ENCODE assay signal across 16 cellular contexts in genomic region chr5:157546456-157547100, GRCh38. TPM values are rescaled to one million over a fixed set of nuclear protein-coding genes. Genes with fewer than 3 reads are reported as not detected.
DNase-seq lines count a peak whose midpoint lies in the region; ATAC-seq, FAIRE-seq and TF ChIP-seq lines count a peak whose summit lies in the region.
"Had no signal": no experiment of that assay in that cellular context is flagged by ENCODE, and none has a peak within 500 bp of the region (broad histone marks: within the 10 kb centered on the region; RNA-seq: fewer than 3 reads in every experiment).

No MANE protein-coding gene starts in this region.

- H3K79me1 ChIP-seq in mesenchymal stem cell (replicated peaks; ENCODE audit: low read length, poor library complexity, severe bottlenecking) = peaks cover 2% of the 10 kb centered on the region

- no peak overlapping the region for H3K14ac ChIP-seq in mesenchymal stem cell (ENCODE audit: low read length in 2 of 2)

- H2AFZ ChIP-seq in mesenchymal stem cell (ENCODE audit: low read depth, low read length) = no peak overlapping the region

- peak in 1 of 2 donors; percentile 55 for TF ChIP-seq EP300 in tibial nerve (IDR thresholded peaks at IDR 0.05)

- no peak for FAIRE-seq in kidney (lab: Jason Lieb, UNC)
- FAIRE-seq: endothelial cell of umbilical vein had no signal

- H3K4me3 Mint-ChIP-seq in activated T-cell treated with anti-CD3 and anti-CD28 coated beads, Interleukin-2, amount 50 U/mL, for 72 hours = peak overlapping the region; percentile 32 to 74
- no peak overlapping the region for H3K4me3 Mint-ChIP-seq in brain

- H3K4me1 Mint-ChIP-seq in activated T-cell treated with anti-CD3 and anti-CD28 coated beads, Interleukin-2, amount 50 U/mL, for 72 hours (ENCODE audit: low read depth) = peaks cover 85% of the 10 kb centered on the region
- H3K4me1 Mint-ChIP-seq in brain = peaks cover 54% of the 10 kb centered on the region

- no peak for TF ChIP-seq CTCF in brain (conservative IDR thresholded peaks at IDR 0.05)
- no peak for TF ChIP-seq CTCF in tibial nerve (IDR thresholded peaks at IDR 0.05)
- no peak for TF ChIP-seq CTCF in kidney (IDR thresholded peaks at IDR 0.05; ENCODE audit: borderline replicate concordance, extremely low read depth, insufficient read depth)

- H4K91ac ChIP-seq in mesenchymal stem cell (ENCODE audit: low read length) = no peak overlapping the region

- H3K27ac ChIP-seq in mesenchymal stem cell (ENCODE audit: low read length, poor library complexity, severe bottlenecking) (no peak overlapping the region), tibial nerve (peak overlapping the region; percentile 21 to 62 (median 40)), kidney (ENCODE audit: low read depth in 2 of 2, low read length in 2 of 2) (no peak overlapping the region)
- H3K27ac ChIP-seq: HL-60 had no signal

- peaks cover 8 to 12% of the 10 kb centered on the region in 2 donors for H3K36me3 Mint-ChIP-seq in activated T-cell treated with anti-CD3 and anti-CD28 coated beads, Interleukin-2, amount 50 U/mL, for 72 hours (ENCODE audit: insufficient read depth in 2 of 2)
- peaks cover 29% of the 10 kb centered on the region for H3K36me3 Mint-ChIP-seq in brain

- H3K9me3 Mint-ChIP-seq in activated T-cell treated with anti-CD3 and anti-CD28 coated beads, Interleukin-2, amount 50 U/mL, for 72 hours = no peaks in the 10 kb centered on the region
- peaks cover 0 to 2% (median 0%) of the 10 kb centered on the region in 5 experiments for H3K9me3 Mint-ChIP-seq in brain

- H2BK5ac ChIP-seq in mesenchymal stem cell (ENCODE audit: low read depth, low read length, poor library complexity, severe bottlenecking) = no peak overlapping the region

- H3K9me3 ChIP-seq in mesenchymal stem cell (ENCODE audit: control insufficient read depth, low read length) = no peaks in the 10 kb centered on the region
- no peaks in the 10 kb centered on the region for H3K9me3 ChIP-seq in tibial nerve
- no peaks in the 10 kb centered on the region for H3K9me3 ChIP-seq in kidney (ENCODE audit: control insufficient read depth in 1 of 2, low read length in 2 of 2)
- H3K9me3 ChIP-seq: adrenal gland had no signal

- peak overlapping the region; percentile 12 for H3K9ac ChIP-seq in mesenchymal stem cell (ENCODE audit: low read length)
- H3K9ac ChIP-seq in kidney (ENCODE audit: low read length in 2 of 2) = no peak overlapping the region

- H3K4me3 ChIP-seq in mesenchymal stem cell (ENCODE audit: insufficient read depth in 1 of 2, low read depth in 1 of 2, low read length in 2 of 2) (peak overlapping the region in 1 of 2 experiments; percentile 5), tibial nerve (no peak overlapping the region), kidney (ENCODE audit: low read length in 2 of 2) (no peak overlapping the region)
- H3K4me3 ChIP-seq: adrenal gland had no signal

- H3K27me3 Mint-ChIP-seq in activated T-cell treated with anti-CD3 and anti-CD28 coated beads, Interleukin-2, amount 50 U/mL, for 72 hours (ENCODE audit: low read depth) = no peaks in the 10 kb centered on the region
- no peaks in the 10 kb centered on the region for H3K27me3 Mint-ChIP-seq in brain

- no peak overlapping the region for H2BK15ac ChIP-seq in mesenchymal stem cell (ENCODE audit: low read depth, poor library complexity, severe bottlenecking)

- 90% methylated on average over 6 of the region's 6 CpGs for WGBS in mesenchymal stem cell
- WGBS in tibial nerve, 2 donors = 23 to 33% methylated on average over 6 of the region's 6 CpGs

- no peak overlapping the region for H2BK120ac ChIP-seq in mesenchymal stem cell (ENCODE audit: low read depth, low read length)

- no peak overlapping the region for H2BK12ac ChIP-seq in mesenchymal stem cell (ENCODE audit: low read length in 2 of 2)

- intact Hi-C loops in kidney (cut with DNase I) = no loop called here

- TF ChIP-seq POLR2A in tibial nerve (IDR thresholded peaks at IDR 0.05) = no peak

- peak overlapping the region; percentile 27 for H3K27ac Mint-ChIP-seq in activated T-cell treated with anti-CD3 and anti-CD28 coated beads, Interleukin-2, amount 50 U/mL, for 72 hours
- H3K27ac Mint-ChIP-seq in brain = peak overlapping the region in 4 of 5 experiments; percentile 12 to 83 (median 54)

- H3K27me3 ChIP-seq in mesenchymal stem cell (ENCODE audit: control insufficient read depth in 1 of 2, insufficient read depth in 1 of 2, low read length in 2 of 2) (no peaks in the 10 kb centered on the region), tibial nerve (no peaks in the 10 kb centered on the region)
- H3K27me3 ChIP-seq: adrenal gland had no signal

- DNase-seq in activated T-cell treated with anti-CD3 and anti-CD28 coated beads, Interleukin-2, amount 50 U/mL, for 72 hours = no peak
- DNase-seq in activated T-cell treated with anti-CD3 and anti-CD28 coated beads, Interleukin-2, amount 50 U/mL, for 48 hours = no peak
- DNase-seq in mesenchymal stem cell (peak; percentile 34), tibial nerve (ENCODE audit: low spot score in 2 of 2) (no peak), kidney (no peak), NCI-H345 (lab: John Stamatoyannopoulos, UW) (no peak)
- DNase-seq: activated CD4-positive, alpha-beta T cell treated with anti-CD3 and anti-CD28 coated beads for 1 hour; NCI-H510A; occipital lobe; SHP77 treated with DMSO at 0.1 percent for 48 hours; stimulated activated CD4-positive, alpha-beta T cell treated with anti-CD3 and anti-CD28 coated beads, Interleukin-4, amount 100 ng/mL, for 24 hours had no signal

- H3K36me3 ChIP-seq in mesenchymal stem cell (ENCODE audit: control insufficient read depth in 1 of 2, insufficient read depth in 2 of 2, low read depth in 1 of 2, low read length in 2 of 2) (peaks cover 0 to 11% of the 10 kb centered on the region in 2 experiments), tibial nerve (no peaks in the 10 kb centered on the region), kidney (ENCODE audit: control insufficient read depth in 1 of 2, insufficient read depth in 2 of 2, low read length in 2 of 2) (no peaks in the 10 kb centered on the region)
- H3K36me3 ChIP-seq: adrenal gland had no signal

- H3K4ac ChIP-seq in mesenchymal stem cell (ENCODE audit: low read depth in 1 of 2, low read length in 2 of 2) = no peak overlapping the region

- H3K4me2 ChIP-seq in mesenchymal stem cell (ENCODE audit: low read length, poor library complexity, severe bottlenecking) = no peak overlapping the region

- ATAC-seq in activated T-cell treated with anti-CD3 and anti-CD28 coated beads, Interleukin-2, amount 50 U/mL, for 72 hours (replicated peaks in 1 of 2) = no peak
- ATAC-seq in GM21786 (IDR thresholded peaks at IDR 0.05; ENCODE audit: unreplicated experiment) = no peak

- peaks cover 14% of the 10 kb centered on the region for H3K4me1 ChIP-seq in mesenchymal stem cell (ENCODE audit: control insufficient read depth, insufficient read depth, low read depth, low read length)
- H3K4me1 ChIP-seq in tibial nerve = peaks cover 0 to 80% (median 43%) of the 10 kb centered on the region in 4 donors
- peaks cover 9 to 10% of the 10 kb centered on the region in 2 donors for H3K4me1 ChIP-seq in kidney (ENCODE audit: control insufficient read depth in 1 of 2, insufficient read depth in 1 of 2, low read depth in 1 of 2, low read length in 2 of 2)

- no peak overlapping the region for H4K8ac ChIP-seq in mesenchymal stem cell (ENCODE audit: low read length)

- no peak overlapping the region for H3K23ac ChIP-seq in mesenchymal stem cell (ENCODE audit: low read length in 2 of 2)

- H2AK5ac ChIP-seq in mesenchymal stem cell (ENCODE audit: low read length, severe bottlenecking) = peak overlapping the region; percentile 5

- no peak overlapping the region for H3K18ac ChIP-seq in mesenchymal stem cell (ENCODE audit: low read depth in 1 of 2, low read length in 2 of 2)

RNA-seq across cellular contexts. Expression of gene ADAM19, which starts 29.0 kb away (rescaled TPM):
- total RNA-seq in activated T-cell treated with anti-CD3 and anti-CD28 coated beads, Interleukin-2, amount 50 U/mL, for 72 hours = 100 to 1,000 TPM in 1 of 2 donors, 10 to 100 TPM in 1; 50.2 to 127 TPM
- polyA plus RNA-seq in brain (ENCODE audit: insufficient read depth, low read depth, low replicate concordance) = 2.9 TPM
- polyA plus RNA-seq in mesenchymal stem cell (2013, experiment 1 of 2) = 57.9 TPM
- polyA plus RNA-seq in mesenchymal stem cell (2013, experiment 2 of 2) = 57.0 TPM
- 10 to 100 TPM in 2 of 4 donors, 1 to 10 TPM in 2; 7.2 to 13.2 (median 9.5) TPM for total RNA-seq in tibial nerve
- total RNA-seq in kidney = 9.2 TPM
- 0.88 TPM for polyA plus RNA-seq in kidney (ENCODE audit: insufficient read depth, low read depth, low replicate concordance)

Comparison
In these comparisons a context has a peak if more than half of its experiments do, and no peak if none do; other contexts are left out.
1. H3K4me3 Mint-ChIP-seq: peak in activated T-cell treated with anti-CD3 and anti-CD28 coated beads, Interleukin-2, amount 50 U/mL, for 72 hours (2 of 2); none in brain (0 of 5).
2. H3K27ac ChIP-seq: peak in tibial nerve (4 of 4); none in mesenchymal stem cell (single experiment) and kidney (0 of 2).